ENCODE assay signal across 17 cellular contexts in the genomic region with DNA sequence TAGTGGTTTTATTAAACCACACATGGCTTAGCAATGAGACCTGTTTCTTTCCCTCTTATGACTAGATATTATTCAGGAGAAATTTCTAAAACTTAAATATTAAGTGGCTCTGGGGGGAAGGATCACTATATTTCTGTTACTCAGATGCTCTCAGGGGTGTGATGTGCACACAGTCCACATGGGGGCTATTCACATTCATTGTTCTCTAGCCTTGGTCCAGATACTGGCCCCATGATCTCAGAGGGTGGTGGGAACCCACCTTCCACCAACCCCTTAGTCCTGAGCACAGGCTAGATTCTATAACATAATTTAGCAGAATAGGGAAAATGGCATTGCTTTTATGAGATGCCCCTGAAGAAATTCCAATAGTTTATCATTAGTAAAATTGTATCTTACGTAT.
"Had no signal": no experiment of that assay in that cellular context is flagged by ENCODE, and none has a peak within 500 bp of the region (broad histone marks: within the 10 kb centered on the region; RNA-seq: fewer than 3 reads in every experiment).

No MANE protein-coding gene starts in this region.

- H3K4me1 ChIP-seq: testis, upper lobe of right lung had no signal

- H3K27me3 ChIP-seq: testis had no signal

- H3K9me3 ChIP-seq: testis, upper lobe of right lung had no signal

- H3K27ac ChIP-seq: testis, upper lobe of right lung had no signal

- FAIRE-seq: small intestine, TTC549 had no signal

- ATAC-seq: activated CD8-positive, alpha-beta T cell treated with anti-CD3 and anti-CD28 coated beads, Interleukin-2, amount 10 ng/mL, durations not matched to agents 7 days and 5 days; right cardiac atrium; stimulated activated naive CD8-positive, alpha-beta T cell treated with anti-CD3 and anti-CD28 coated beads, Interleukin-15, amount 100 ng/mL, for 72 hours; upper lobe of right lung had no signal

- H3K4me3 ChIP-seq: testis, upper lobe of right lung had no signal

- DNase-seq: activated B cell treated with CpG ODN at 0.5 μM for 24 hours; activated CD4-positive, alpha-beta T cell treated with anti-CD3 and anti-CD28 coated beads for 48 hours; activated CD8-positive, alpha-beta memory T cell treated with anti-CD3 and anti-CD28 coated beads, Interleukin-2, amount 50 U/mL, for 4 hours; activated CD8-positive, alpha-beta T cell treated with anti-CD3 and anti-CD28 coated beads, Interleukin-2, amount 10 ng/mL, durations not matched to agents 7 days and 5 days; activated naive CD8-positive, alpha-beta T cell treated with anti-CD3 and anti-CD28 coated beads, Interleukin-2, amount 10 ng/mL, durations not matched to agents 7 days and 5 days; aorta; cortex of kidney; effector CD8-positive, alpha-beta T cell; foreskin melanocyte; head of caudate nucleus; immature natural killer cell; right cardiac atrium; small intestine; stimulated activated naive CD8-positive, alpha-beta T cell treated with anti-CD3 and anti-CD28 coated beads, Interleukin-15, amount 100 ng/mL, for 72 hours; testis; upper lobe of right lung had no signal

- H3K36me3 ChIP-seq: upper lobe of right lung had no signal
